Comparison of ENCODE assay signal across 20 cellular contexts in the genomic region with DNA sequence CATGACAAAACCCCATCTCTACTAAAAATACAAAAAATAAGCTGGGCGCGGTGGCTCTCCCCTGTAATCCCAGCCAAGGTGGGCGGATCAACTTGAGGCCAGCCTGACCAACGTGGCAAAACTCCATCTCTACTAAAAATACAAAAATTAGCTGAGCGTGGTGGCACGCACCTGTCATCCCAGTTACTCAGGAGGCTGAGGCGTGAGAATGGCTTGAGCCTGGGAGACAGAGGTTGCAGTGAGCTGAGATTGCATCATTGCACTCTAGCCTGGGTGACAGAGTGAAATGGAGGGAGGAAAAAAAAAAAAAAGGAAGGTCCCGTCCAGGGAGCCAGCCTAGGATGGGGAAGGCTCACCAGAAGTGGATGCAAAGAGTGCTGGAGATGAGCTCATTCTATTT. TPM values are rescaled to one million over a fixed set of nuclear protein-coding genes. Genes with fewer than 3 reads are reported as not detected.
DNase-seq lines count a peak whose midpoint lies in the region; ATAC-seq lines count a peak whose summit lies in the region.
"Had no signal": no experiment of that assay in that cellular context is flagged by ENCODE, and none has a peak within 500 bp of the region (broad histone marks: within the 10 kb centered on the region; RNA-seq: fewer than 3 reads in every experiment).

No MANE protein-coding gene starts in this region.

- H3K4me3 ChIP-seq in CD8-positive, alpha-beta memory T cell (ENCODE audit: low read length), result no peak overlapping the region
- H3K4me3 ChIP-seq: heart right ventricle, sigmoid colon, upper lobe of left lung had no signal

- no peaks in the 10 kb centered on the region for H3K9me3 ChIP-seq in CD8-positive, alpha-beta memory T cell (ENCODE audit: low read length)
- H3K9me3 ChIP-seq: heart right ventricle, sigmoid colon, upper lobe of left lung had no signal

- H3K4me1 Mint-ChIP-seq in T-helper 1 cell treated with Interleukin-12 subunit alpha and Interleukin-12 subunit beta and Interleukin-4 antibody, amounts not matched to agents 30 μg/mL and 1 μg/mL, for 36 hours (ENCODE audit: low read depth), result peaks cover 45% of the 10 kb centered on the region
- peaks cover 51 to 65% (median 62%) of the 10 kb centered on the region in 3 donors for H3K4me1 Mint-ChIP-seq in CD8-positive, alpha-beta memory T cell
- H3K4me1 Mint-ChIP-seq in T-cell, result peaks cover 47 to 72% (median 62%) of the 10 kb centered on the region in 3 donors
- peaks cover 33 to 46% of the 10 kb centered on the region in 2 donors for H3K4me1 Mint-ChIP-seq in effector memory CD8-positive, alpha-beta T cell (ENCODE audit: low read depth in 2 of 2)

- H3K27me3 Mint-ChIP-seq in T-helper 1 cell treated with Interleukin-12 subunit alpha and Interleukin-12 subunit beta and Interleukin-4 antibody, amounts not matched to agents 30 μg/mL and 1 μg/mL, for 36 hours (ENCODE audit: low read depth), result no peaks in the 10 kb centered on the region
- no peaks in the 10 kb centered on the region for H3K27me3 Mint-ChIP-seq in CD8-positive, alpha-beta memory T cell
- no peaks in the 10 kb centered on the region for H3K27me3 Mint-ChIP-seq in T-cell
- H3K27me3 Mint-ChIP-seq in effector memory CD8-positive, alpha-beta T cell, result no peaks in the 10 kb centered on the region

- H3K4me3 Mint-ChIP-seq in T-helper 1 cell treated with Interleukin-12 subunit alpha and Interleukin-12 subunit beta and Interleukin-4 antibody, amounts not matched to agents 30 μg/mL and 1 μg/mL, for 36 hours, result no peak overlapping the region
- peak overlapping the region; percentile 72 to 99 (median 97) for H3K4me3 Mint-ChIP-seq in CD8-positive, alpha-beta memory T cell
- peak overlapping the region in 1 of 3 donors; percentile 99 for H3K4me3 Mint-ChIP-seq in T-cell
- H3K4me3 Mint-ChIP-seq in effector memory CD8-positive, alpha-beta T cell, result peak overlapping the region; percentile 13 to 99
- H3K4me3 Mint-ChIP-seq: CD14-positive monocyte had no signal

- no peaks in the 10 kb centered on the region for H3K27me3 ChIP-seq in CD8-positive, alpha-beta memory T cell (ENCODE audit: insufficient read depth, low read length, poor library complexity, severe bottlenecking)
- H3K27me3 ChIP-seq: heart right ventricle, sigmoid colon, upper lobe of left lung had no signal

- CTCF ChIA-PET in CD8-positive, alpha-beta memory T cell (lab: Charles Lee), result interaction anchor here (1.1 to 14.0 kb wide), 7 partner anchors 10 to 108 kb away, joined by 3 to 179 read pairs (median 15); partner anchors contain the start of genes MRPL51 and VAMP1
- CTCF ChIA-PET in T-cell (lab: Charles Lee), result interaction anchor here (0.6 to 2.7 kb wide), 6 partner anchors 18 to 281 kb away, joined by 3 to 11 read pairs (median 5); partner anchors contain the start of genes COPS7A (in 1 of the 2) and VAMP1 (in 1 of the 2)

- no peak for ATAC-seq in T-cell (replicated peaks in 1 of 4)
- no peak for ATAC-seq in effector memory CD8-positive, alpha-beta T cell (replicated peaks)
- no peak for ATAC-seq in GM21786 (IDR thresholded peaks at IDR 0.05; ENCODE audit: unreplicated experiment)
- ATAC-seq: heart right ventricle had no signal

- H3K27ac Mint-ChIP-seq in T-helper 1 cell treated with Interleukin-12 subunit alpha and Interleukin-12 subunit beta and Interleukin-4 antibody, amounts not matched to agents 30 μg/mL and 1 μg/mL, for 36 hours, result peak overlapping the region; percentile 87
- peak overlapping the region in 7 of 8 donors; percentile 78 to 96 (median 92) for H3K27ac Mint-ChIP-seq in CD8-positive, alpha-beta memory T cell
- peak overlapping the region; percentile 95 to 97 for H3K27ac Mint-ChIP-seq in T-cell
- H3K27ac Mint-ChIP-seq in effector memory CD8-positive, alpha-beta T cell, result peak overlapping the region in 1 of 2 donors; percentile 83

- no peak for DNase-seq in T-helper 1 cell
- no peak for DNase-seq in CD8-positive, alpha-beta memory T cell
- no peak for DNase-seq in T-cell
- DNase-seq in effector memory CD8-positive, alpha-beta T cell, result no peak
- DNase-seq in GF-D8 (lab: John Stamatoyannopoulos, UW), result no peak
- no peak for DNase-seq in NCI-H1436 treated with DMSO at 0.1 percent for 48 hours (lab: John Stamatoyannopoulos, UW)
- DNase-seq: heart right ventricle; KG1; mesendoderm; NCI-H146; NCI-H345; NK-92 treated with Interleukin-12 subunit alpha and Interleukin-12 subunit beta, amount 100 ng/mL, for 24 hours; occipital lobe; stimulated activated CD4-positive, alpha-beta T cell treated with anti-CD3 and anti-CD28 coated beads, Interleukin-2, amount 100 ng/mL, for 48 hours; upper lobe of left lung had no signal

- POLR2A ChIA-PET in CD8-positive, alpha-beta memory T cell (lab: Charles Lee), result interaction anchor here (0.7 to 3.1 kb wide), 6 partner anchors 9 to 92 kb away, joined by 3 to 23 read pairs (median 10); partner anchors contain the start of genes GAPDH, TAPBPL and VAMP1
- POLR2A ChIA-PET in T-cell (lab: Charles Lee), result interaction anchor here (0.5 to 0.7 kb wide), 4 partner anchors 13 to 1213 kb away, joined by 3 to 8 read pairs (median 6); no protein-coding TSS in a partner anchor

- H3K4me1 ChIP-seq in CD8-positive, alpha-beta memory T cell (ENCODE audit: insufficient read depth, low read length), result peaks cover 25% of the 10 kb centered on the region
- H3K4me1 ChIP-seq: heart right ventricle, upper lobe of left lung had no signal

- no peaks in the 10 kb centered on the region for H3K9me3 Mint-ChIP-seq in T-helper 1 cell treated with Interleukin-12 subunit alpha and Interleukin-12 subunit beta and Interleukin-4 antibody, amounts not matched to agents 30 μg/mL and 1 μg/mL, for 36 hours
- H3K9me3 Mint-ChIP-seq in CD8-positive, alpha-beta memory T cell, result no peaks in the 10 kb centered on the region
- no peaks in the 10 kb centered on the region for H3K9me3 Mint-ChIP-seq in T-cell
- no peaks in the 10 kb centered on the region for H3K9me3 Mint-ChIP-seq in effector memory CD8-positive, alpha-beta T cell

- H3K27ac ChIP-seq in CD8-positive, alpha-beta memory T cell (ENCODE audit: low read depth, low read length), result no peak overlapping the region
- H3K27ac ChIP-seq: sigmoid colon, upper lobe of left lung had no signal

- peaks cover 4% of the 10 kb centered on the region for H3K36me3 ChIP-seq in CD8-positive, alpha-beta memory T cell (ENCODE audit: insufficient read depth, low read length)

- H3K36me3 Mint-ChIP-seq in T-helper 1 cell treated with Interleukin-12 subunit alpha and Interleukin-12 subunit beta and Interleukin-4 antibody, amounts not matched to agents 30 μg/mL and 1 μg/mL, for 36 hours (ENCODE audit: low read depth), result peaks cover 23% of the 10 kb centered on the region
- H3K36me3 Mint-ChIP-seq in CD8-positive, alpha-beta memory T cell, result peaks cover 0 to 28% (median 7%) of the 10 kb centered on the region in 3 donors
- peaks cover 9% of the 10 kb centered on the region for H3K36me3 Mint-ChIP-seq in T-cell
- peaks cover 12% of the 10 kb centered on the region for H3K36me3 Mint-ChIP-seq in effector memory CD8-positive, alpha-beta T cell (ENCODE audit: insufficient read depth)

RNA-seq across cellular contexts. Expression of gene CD27, which starts 2.0 kb away (rescaled TPM):
- 100 to 1,000 TPM; 110 to 111 TPM for total RNA-seq in CD8-positive, alpha-beta memory T cell
- 470 TPM for polyA plus RNA-seq in CD8-positive, alpha-beta memory T cell
- total RNA-seq in T-cell, result 100 to 1,000 TPM in 4 of 5 donors, 10 to 100 TPM in 1; 94.0 to 140 (median 138) TPM
- total RNA-seq: A172 had no signal

RNA-seq across cellular contexts. Expression of gene TAPBPL, which starts 9.0 kb away (rescaled TPM):
- 10 to 100 TPM; 29.1 to 32.0 TPM for total RNA-seq in CD8-positive, alpha-beta memory T cell
- 131 TPM for polyA plus RNA-seq in CD8-positive, alpha-beta memory T cell
- 10 to 100 TPM; 22.6 to 77.0 (median 60.3) TPM for total RNA-seq in T-cell

RNA-seq across cellular contexts. Expression of gene VAMP1, which starts 27.7 kb away (rescaled TPM):
- total RNA-seq in CD8-positive, alpha-beta memory T cell, result 10 to 100 TPM; 26.7 to 29.6 TPM
- 10.0 TPM for polyA plus RNA-seq in CD8-positive, alpha-beta memory T cell
- 10 to 100 TPM; 64.6 to 92.2 (median 75.8) TPM for total RNA-seq in T-cell

RNA-seq across cellular contexts. Expression of gene MRPL51, which starts 50.3 kb away (rescaled TPM):
- 100 to 1,000 TPM; 317 to 327 TPM for total RNA-seq in CD8-positive, alpha-beta memory T cell
- 222 TPM for polyA plus RNA-seq in CD8-positive, alpha-beta memory T cell
- 10 to 100 TPM; 34.3 to 86.6 (median 80.3) TPM for total RNA-seq in T-cell

RNA-seq across cellular contexts. Expression of gene NCAPD2, which starts 51.1 kb away (rescaled TPM):
- 10 to 100 TPM; 96.5 to 97.5 TPM for total RNA-seq in CD8-positive, alpha-beta memory T cell
- polyA plus RNA-seq in CD8-positive, alpha-beta memory T cell, result 29.8 TPM
- total RNA-seq in T-cell, result 10 to 100 TPM; 32.8 to 43.8 (median 40.7) TPM
